Comparison of ENCODE assay signal across 1 cellular context in the genomic region with DNA sequence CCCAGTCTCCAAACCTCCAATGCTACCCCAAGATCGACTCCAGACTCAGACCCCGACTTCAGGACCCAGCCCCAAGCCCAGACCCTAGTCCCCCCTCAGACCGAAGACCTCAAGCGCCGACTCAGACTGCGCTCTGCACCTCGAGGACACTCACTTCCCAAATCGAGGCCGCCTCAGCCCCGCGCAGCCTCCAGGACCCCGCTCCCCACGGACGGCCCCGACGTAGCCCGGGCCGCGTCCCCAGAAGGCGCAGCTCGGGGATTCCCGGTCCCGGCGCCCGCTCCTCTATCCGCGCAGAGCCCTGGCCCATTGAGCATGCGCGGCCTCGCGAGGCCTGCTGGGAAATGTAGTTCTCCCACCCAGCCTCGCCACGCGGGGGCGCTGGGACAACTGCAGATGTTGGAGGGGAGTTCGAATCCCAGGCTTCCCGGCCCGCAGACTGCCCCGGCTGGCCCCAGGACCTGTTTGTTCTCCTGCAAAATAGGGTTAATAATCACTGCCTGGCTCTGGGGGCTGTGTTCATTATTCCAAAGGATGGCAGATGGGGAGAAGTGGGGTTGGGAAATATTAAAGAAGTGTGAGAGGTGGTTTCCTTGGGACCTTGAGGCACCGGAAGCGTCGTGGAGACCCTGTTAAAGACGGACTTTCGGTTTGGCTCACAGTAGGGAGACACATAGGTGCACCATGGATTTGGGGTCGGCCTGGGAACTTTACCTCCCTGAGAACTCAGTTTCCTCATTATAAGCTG.
A peak's percentile ranks its signal among the peaks of the same experiment; 100 is the strongest.
TF ChIP-seq lines count a peak whose summit lies in the region.

A gene with protein sequence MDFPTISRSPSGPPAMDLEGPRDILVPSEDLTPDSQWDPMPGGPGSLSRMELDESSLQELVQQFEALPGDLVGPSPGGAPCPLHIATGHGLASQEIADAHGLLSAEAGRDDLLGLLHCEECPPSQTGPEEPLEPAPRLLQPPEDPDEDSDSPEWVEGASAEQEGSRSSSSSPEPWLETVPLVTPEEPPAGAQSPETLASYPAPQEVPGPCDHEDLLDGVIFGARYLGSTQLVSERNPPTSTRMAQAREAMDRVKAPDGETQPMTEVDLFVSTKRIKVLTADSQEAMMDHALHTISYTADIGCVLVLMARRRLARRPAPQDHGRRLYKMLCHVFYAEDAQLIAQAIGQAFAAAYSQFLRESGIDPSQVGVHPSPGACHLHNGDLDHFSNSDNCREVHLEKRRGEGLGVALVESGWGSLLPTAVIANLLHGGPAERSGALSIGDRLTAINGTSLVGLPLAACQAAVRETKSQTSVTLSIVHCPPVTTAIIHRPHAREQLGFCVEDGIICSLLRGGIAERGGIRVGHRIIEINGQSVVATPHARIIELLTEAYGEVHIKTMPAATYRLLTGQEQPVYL (minus strand): TSS at position 311 of the 748 bp plus-strand sequence. CDS start 1,428 bp downstream, outside the sequence.

TF ChIP-seq in HepG2, 621 proteins besides CTCF, POLR2A, EP300 and RAD21 (continued from another document and continues in another):
- TF ChIP-seq ZNF639 (CRISPR knock-in tag; conservative IDR thresholded peaks at IDR 0.05) (no peak), ZNF558 (CRISPR knock-in tag; IDR thresholded peaks at IDR 0.05; ENCODE audit: borderline replicate concordance) (no peak), ARNTL (CRISPR knock-in tag; IDR thresholded peaks at IDR 0.05) (no peak), PHF21A (CRISPR knock-in tag; IDR thresholded peaks at IDR 0.05) (peak; percentile 76; the same call in 1 of the 2 replicates), DMAP1 (CRISPR knock-in tag; IDR thresholded peaks at IDR 0.05) (peak; percentile 68; the same call in 1 of the 2 replicates), ZFP36L1 (CRISPR knock-in tag; IDR thresholded peaks at IDR 0.05) (no peak), CBX2 (IDR thresholded peaks at IDR 0.05; ENCODE audit: low read depth, low read length) (no peak), CBX2 (CRISPR knock-in tag; IDR thresholded peaks at IDR 0.05; ENCODE audit: low read depth) (no peak), PRPF4 (IDR thresholded peaks at IDR 0.05; ENCODE audit: low read depth, low read length, poor library complexity, severe bottlenecking) (peak; percentile 33), ZNF430 (CRISPR knock-in tag; IDR thresholded peaks at IDR 0.05) (peak; percentile 31; the same call in 1 of the 2 replicates), HOXD1 (CRISPR knock-in tag; IDR thresholded peaks at IDR 0.05) (no peak), ZNF768 (CRISPR knock-in tag; IDR thresholded peaks at IDR 0.05) (peak; percentile 49; the same call in 1 of the 2 replicates), SNRNP70 (IDR thresholded peaks at IDR 0.05; ENCODE audit: low read depth, low read length) (no peak), ZNF3 (CRISPR knock-in tag; IDR thresholded peaks at IDR 0.05) (no peak), ZNF549 (CRISPR knock-in tag; IDR thresholded peaks at IDR 0.05) (no peak), CSRNP2 (CRISPR knock-in tag; conservative IDR thresholded peaks at IDR 0.05; ENCODE audit: low read depth) (no peak), E2F5 (CRISPR knock-in tag; conservative IDR thresholded peaks at IDR 0.05) (no peak), ZBTB21 (CRISPR knock-in tag; IDR thresholded peaks at IDR 0.05) (no peak), ETV6 (CRISPR knock-in tag; conservative IDR thresholded peaks at IDR 0.05) (no peak), RBFOX2 (IDR thresholded peaks at IDR 0.05; ENCODE audit: low read depth, low read length) (peak; percentile 92), AKNA (CRISPR knock-in tag; IDR thresholded peaks at IDR 0.05; ENCODE audit: borderline replicate concordance) (no peak; the same call in 1 of the 2 replicates), ZNF468 (CRISPR knock-in tag; IDR thresholded peaks at IDR 0.05) (no peak), ZNF607 (CRISPR knock-in tag; IDR thresholded peaks at IDR 0.05; ENCODE audit: borderline replicate concordance) (peak; percentile 92), MBNL3 (CRISPR knock-in tag; conservative IDR thresholded peaks at IDR 0.05) (no peak), ZBTB49 (CRISPR knock-in tag; IDR thresholded peaks at IDR 0.05; ENCODE audit: borderline replicate concordance) (no peak; the same call in 1 of the 2 replicates), ZNF24 (IDR thresholded peaks at IDR 0.05) (peak; percentile 60; the same call in 1 of the 2 replicates)
- TF ChIP-seq, protein P1, sequence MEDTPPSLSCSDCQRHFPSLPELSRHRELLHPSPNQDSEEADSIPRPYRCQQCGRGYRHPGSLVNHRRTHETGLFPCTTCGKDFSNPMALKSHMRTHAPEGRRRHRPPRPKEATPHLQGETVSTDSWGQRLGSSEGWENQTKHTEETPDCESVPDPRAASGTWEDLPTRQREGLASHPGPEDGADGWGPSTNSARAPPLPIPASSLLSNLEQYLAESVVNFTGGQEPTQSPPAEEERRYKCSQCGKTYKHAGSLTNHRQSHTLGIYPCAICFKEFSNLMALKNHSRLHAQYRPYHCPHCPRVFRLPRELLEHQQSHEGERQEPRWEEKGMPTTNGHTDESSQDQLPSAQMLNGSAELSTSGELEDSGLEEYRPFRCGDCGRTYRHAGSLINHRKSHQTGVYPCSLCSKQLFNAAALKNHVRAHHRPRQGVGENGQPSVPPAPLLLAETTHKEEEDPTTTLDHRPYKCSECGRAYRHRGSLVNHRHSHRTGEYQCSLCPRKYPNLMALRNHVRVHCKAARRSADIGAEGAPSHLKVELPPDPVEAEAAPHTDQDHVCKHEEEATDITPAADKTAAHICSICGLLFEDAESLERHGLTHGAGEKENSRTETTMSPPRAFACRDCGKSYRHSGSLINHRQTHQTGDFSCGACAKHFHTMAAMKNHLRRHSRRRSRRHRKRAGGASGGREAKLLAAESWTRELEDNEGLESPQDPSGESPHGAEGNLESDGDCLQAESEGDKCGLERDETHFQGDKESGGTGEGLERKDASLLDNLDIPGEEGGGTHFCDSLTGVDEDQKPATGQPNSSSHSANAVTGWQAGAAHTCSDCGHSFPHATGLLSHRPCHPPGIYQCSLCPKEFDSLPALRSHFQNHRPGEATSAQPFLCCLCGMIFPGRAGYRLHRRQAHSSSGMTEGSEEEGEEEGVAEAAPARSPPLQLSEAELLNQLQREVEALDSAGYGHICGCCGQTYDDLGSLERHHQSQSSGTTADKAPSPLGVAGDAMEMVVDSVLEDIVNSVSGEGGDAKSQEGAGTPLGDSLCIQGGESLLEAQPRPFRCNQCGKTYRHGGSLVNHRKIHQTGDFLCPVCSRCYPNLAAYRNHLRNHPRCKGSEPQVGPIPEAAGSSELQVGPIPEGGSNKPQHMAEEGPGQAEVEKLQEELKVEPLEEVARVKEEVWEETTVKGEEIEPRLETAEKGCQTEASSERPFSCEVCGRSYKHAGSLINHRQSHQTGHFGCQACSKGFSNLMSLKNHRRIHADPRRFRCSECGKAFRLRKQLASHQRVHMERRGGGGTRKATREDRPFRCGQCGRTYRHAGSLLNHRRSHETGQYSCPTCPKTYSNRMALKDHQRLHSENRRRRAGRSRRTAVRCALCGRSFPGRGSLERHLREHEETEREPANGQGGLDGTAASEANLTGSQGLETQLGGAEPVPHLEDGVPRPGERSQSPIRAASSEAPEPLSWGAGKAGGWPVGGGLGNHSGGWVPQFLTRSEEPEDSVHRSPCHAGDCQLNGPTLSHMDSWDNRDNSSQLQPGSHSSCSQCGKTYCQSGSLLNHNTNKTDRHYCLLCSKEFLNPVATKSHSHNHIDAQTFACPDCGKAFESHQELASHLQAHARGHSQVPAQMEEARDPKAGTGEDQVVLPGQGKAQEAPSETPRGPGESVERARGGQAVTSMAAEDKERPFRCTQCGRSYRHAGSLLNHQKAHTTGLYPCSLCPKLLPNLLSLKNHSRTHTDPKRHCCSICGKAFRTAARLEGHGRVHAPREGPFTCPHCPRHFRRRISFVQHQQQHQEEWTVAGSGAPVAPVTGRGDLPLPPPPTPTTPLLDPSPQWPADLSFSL (CRISPR knock-in tag; IDR thresholded peaks at IDR 0.05): no peak
- TF ChIP-seq, protein P2, sequence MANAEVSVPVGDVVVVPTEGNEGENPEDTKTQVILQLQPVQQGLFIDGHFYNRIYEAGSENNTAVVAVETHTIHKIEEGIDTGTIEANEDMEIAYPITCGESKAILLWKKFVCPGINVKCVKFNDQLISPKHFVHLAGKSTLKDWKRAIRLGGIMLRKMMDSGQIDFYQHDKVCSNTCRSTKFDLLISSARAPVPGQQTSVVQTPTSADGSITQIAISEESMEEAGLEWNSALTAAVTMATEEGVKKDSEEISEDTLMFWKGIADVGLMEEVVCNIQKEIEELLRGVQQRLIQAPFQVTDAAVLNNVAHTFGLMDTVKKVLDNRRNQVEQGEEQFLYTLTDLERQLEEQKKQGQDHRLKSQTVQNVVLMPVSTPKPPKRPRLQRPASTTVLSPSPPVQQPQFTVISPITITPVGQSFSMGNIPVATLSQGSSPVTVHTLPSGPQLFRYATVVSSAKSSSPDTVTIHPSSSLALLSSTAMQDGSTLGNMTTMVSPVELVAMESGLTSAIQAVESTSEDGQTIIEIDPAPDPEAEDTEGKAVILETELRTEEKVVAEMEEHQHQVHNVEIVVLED (CRISPR knock-in tag; IDR thresholded peaks at IDR 0.05; ENCODE audit: borderline replicate concordance): peak; percentile 85; the same call in 1 of the 2 replicates
- TF ChIP-seq, protein P3, sequence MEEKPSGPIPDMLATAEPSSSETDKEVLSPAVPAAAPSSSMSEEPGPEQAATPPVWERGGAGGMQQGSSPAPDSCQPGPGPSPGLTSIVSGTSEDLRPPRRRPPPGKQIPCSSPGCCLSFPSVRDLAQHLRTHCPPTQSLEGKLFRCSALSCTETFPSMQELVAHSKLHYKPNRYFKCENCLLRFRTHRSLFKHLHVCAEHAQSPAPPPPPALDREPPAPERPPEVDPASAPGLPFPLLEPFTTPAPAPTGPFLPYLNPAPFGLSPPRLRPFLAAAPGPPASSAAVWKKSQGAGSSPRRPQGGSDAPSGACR (CRISPR knock-in tag; IDR thresholded peaks at IDR 0.05): no peak
